ENCODE assay signal across 13 cellular contexts in the genomic region with DNA sequence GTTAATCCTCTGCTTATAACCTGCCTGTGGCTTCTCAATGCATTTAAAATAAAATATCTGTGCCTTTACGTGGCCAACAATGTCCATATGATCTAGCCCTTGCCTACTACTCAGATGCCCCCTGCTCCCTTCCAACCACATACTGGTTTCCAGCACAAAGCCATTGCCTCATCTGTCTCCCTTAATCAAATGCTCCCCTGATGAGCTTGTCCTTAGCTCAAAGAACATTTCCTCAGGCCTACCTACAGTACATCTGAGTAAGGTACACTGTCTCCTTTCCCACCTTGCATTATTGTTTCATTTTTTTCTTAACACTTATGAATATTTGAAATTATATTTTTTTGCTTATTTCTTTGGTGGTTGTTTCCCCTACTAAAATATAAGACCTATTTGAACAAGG. TPM values are rescaled to one million over a fixed set of nuclear protein-coding genes. Genes with fewer than 3 reads are reported as not detected.
DNase-seq lines count a peak whose midpoint lies in the region; ATAC-seq, FAIRE-seq and TF ChIP-seq lines count a peak whose summit lies in the region.
"Had no signal": no experiment of that assay in that cellular context is flagged by ENCODE, and none has a peak within 500 bp of the region (broad histone marks: within the 10 kb centered on the region; RNA-seq: fewer than 3 reads in every experiment).

No MANE protein-coding gene starts in this region.

- no peak overlapping the region for H2AK5ac ChIP-seq in H1 (ENCODE audit: low read depth, low read length)

- CTCF ChIA-PET in WTC11 (lab: Charles Lee), result interaction anchor here (1.5 kb wide), 1 partner anchor 18 kb away, joined by 4 read pairs; no protein-coding TSS in a partner anchor
- CTCF ChIA-PET in H1 (lab: Charles Lee; ENCODE audit: partially characterized antibody), result interaction anchor here (0.9 to 2.0 kb wide), 5 partner anchors 9 to 174 kb away, joined by 3 to 7 read pairs (median 4); no protein-coding TSS in a partner anchor

- no peak overlapping the region for H3K4ac ChIP-seq in H1 (replicated peaks; ENCODE audit: insufficient read length, low read depth, low read length)

- TF ChIP-seq CTCF in GM23338 (conservative IDR thresholded peaks at IDR 0.05; ENCODE audit: low read depth in 2 of 2) (no peak), WTC11 (IDR thresholded peaks at IDR 0.05) (no peak), H1 (IDR thresholded peaks at IDR 0.05; ENCODE audit: control extremely low read depth in 1 of 3, insufficient read depth in 1 of 3, low read depth in 1 of 3, low read length in 3 of 3) (no peak)

- TF ChIP-seq RAD21 in H1 (IDR thresholded peaks at IDR 0.05 in 1 of 2, conservative IDR thresholded peaks at IDR 0.05 in 1 of 2; ENCODE audit: low read depth in 2 of 2, low read length in 2 of 2), result no peak

- no peak overlapping the region for H2BK5ac ChIP-seq in H1 (ENCODE audit: low read depth, low read length)

- no peak overlapping the region for H3K14ac ChIP-seq in H1 (ENCODE audit: insufficient read length)

- no peak overlapping the region for H2BK12ac ChIP-seq in H1 (ENCODE audit: low read depth, low read length)

- no peak overlapping the region for H4K5ac ChIP-seq in H1 (ENCODE audit: insufficient read length, low read depth, low read length)

- no peak for FAIRE-seq in H1 (lab: Jason Lieb, UNC)
- FAIRE-seq: GM12892, GM18507 had no signal

- H4K20me1 ChIP-seq in GM23338 (replicated peaks; ENCODE audit: insufficient read depth), result no peaks in the 10 kb centered on the region
- H4K20me1 ChIP-seq in H1 (replicated peaks in 1 of 2; ENCODE audit: control insufficient read depth in 1 of 2, insufficient read depth in 2 of 2, low read length in 2 of 2), result no peaks in the 10 kb centered on the region
- H4K20me1 ChIP-seq: BLaER1 treated with 17β-estradiol and CSF1 and Interleukin-3, amounts not matched to agents 10 nM and 100 nM had no signal

- H3K27ac ChIP-seq in GM23338 (ENCODE audit: low read depth), result no peak overlapping the region
- no peak overlapping the region for H3K27ac ChIP-seq in H1 (ENCODE audit: low read depth, low read length)
- H3K27ac ChIP-seq: BLaER1 treated with 17β-estradiol and CSF1 and Interleukin-3, amounts not matched to agents 10 nM and 100 nM; KMS-11 had no signal

- H3K27ac Mint-ChIP-seq in GM23338 (no peak overlapping the region), WTC11 (peak overlapping the region; percentile 11; the same call in 1 of the 2 replicates)
- H3K27ac Mint-ChIP-seq: B cell; CD8-positive, alpha-beta T cell had no signal

- H3K4me3 Mint-ChIP-seq in GM23338 (no peak overlapping the region), WTC11 (no peak overlapping the region)
- H3K4me3 Mint-ChIP-seq: B cell; CD8-positive, alpha-beta T cell had no signal

- TF ChIP-seq EP300 in H1 (IDR thresholded peaks at IDR 0.05; ENCODE audit: borderline replicate concordance in 1 of 2, low read depth in 2 of 2, low read length in 2 of 2), result no peak

- no peaks in the 10 kb centered on the region for H3K27me3 ChIP-seq in GM23338 (ENCODE audit: insufficient read depth)
- no peaks in the 10 kb centered on the region for H3K27me3 ChIP-seq in H1 (replicated peaks in 1 of 4; ENCODE audit: control insufficient read depth in 3 of 4, extremely low read depth in 1 of 4, insufficient read depth in 3 of 4, low read length in 3 of 4)
- H3K27me3 ChIP-seq: BLaER1 treated with 17β-estradiol and CSF1 and Interleukin-3, amounts not matched to agents 10 nM and 100 nM had no signal

- no peak overlapping the region for H4K91ac ChIP-seq in H1 (replicated peaks; ENCODE audit: insufficient read length, low read length)

- H3K9me2 ChIP-seq in GM23338 (ENCODE audit: insufficient read depth), result no peaks in the 10 kb centered on the region

- no peak overlapping the region for H3K23ac ChIP-seq in H1 (ENCODE audit: insufficient read length)

- H3K36me3 ChIP-seq in GM23338 (ENCODE audit: insufficient read depth), result no peaks in the 10 kb centered on the region
- no peaks in the 10 kb centered on the region for H3K36me3 ChIP-seq in H1 (ENCODE audit: control insufficient read depth in 2 of 4, insufficient read depth in 4 of 4, low read length in 3 of 4)
- H3K36me3 ChIP-seq: BLaER1 treated with 17β-estradiol and CSF1 and Interleukin-3, amounts not matched to agents 10 nM and 100 nM had no signal

- no peaks in the 10 kb centered on the region for H3K23me2 ChIP-seq in H1 (ENCODE audit: low read depth, low read length)

- peak overlapping the region; percentile 61; the same call in 1 of the 2 replicates for H2BK15ac ChIP-seq in H1 (ENCODE audit: low read length)

- H3K27me3 Mint-ChIP-seq in GM23338 (ENCODE audit: insufficient read depth, low read depth, poor library complexity) (no peaks in the 10 kb centered on the region), WTC11 (ENCODE audit: low read depth) (no peaks in the 10 kb centered on the region)
- H3K27me3 Mint-ChIP-seq: B cell had no signal

- H3K56ac ChIP-seq in H1 (replicated peaks; ENCODE audit: insufficient read length, low read depth, low read length), result no peak overlapping the region

- no peak overlapping the region for H4K8ac ChIP-seq in H1 (ENCODE audit: extremely low read depth, insufficient read depth, low read length)

- H2BK20ac ChIP-seq in H1 (ENCODE audit: low read length), result no peak overlapping the region

- 77% methylated on average over 1 of the region's 1 CpG; no CpG with 5 or more reads in 1 of the 2 experiments for WGBS in H1 (ENCODE audit: extremely low coverage in 1 of 2, insufficient coverage in 1 of 2, insufficient read length in 1 of 2, insufficient replicate concordance in 2 of 2, low coverage in 1 of 2, low lambda C conversion rate in 2 of 2, missing lambda C conversion rate in 1 of 2), 2 experiments

- H2AFZ ChIP-seq in GM23338, result no peak overlapping the region
- H2AFZ ChIP-seq in H1 (ENCODE audit: low read length), result no peak overlapping the region

- no peak overlapping the region for H2BK120ac ChIP-seq in H1 (replicated peaks; ENCODE audit: low read depth, low read length)

- H3K4me2 ChIP-seq in GM23338 (no peak overlapping the region), H1 (ENCODE audit: insufficient read depth in 1 of 2, low read depth in 2 of 2, low read length in 2 of 2) (no peak overlapping the region)
- H3K4me2 ChIP-seq: BLaER1 treated with 17β-estradiol and CSF1 and Interleukin-3, amounts not matched to agents 10 nM and 100 nM; KMS-11 had no signal

- H3K36me3 Mint-ChIP-seq in GM23338 (ENCODE audit: low read depth) (no peaks in the 10 kb centered on the region), WTC11 (no peaks in the 10 kb centered on the region)
- H3K36me3 Mint-ChIP-seq: CD8-positive, alpha-beta T cell had no signal

- no peaks in the 10 kb centered on the region for H3K9me3 ChIP-seq in H1 (ENCODE audit: insufficient read depth in 2 of 2, low read depth in 1 of 2, low read length in 1 of 2)
- H3K9me3 ChIP-seq: BLaER1 treated with 17β-estradiol and CSF1 and Interleukin-3, amounts not matched to agents 10 nM and 100 nM had no signal

- no peaks in the 10 kb centered on the region for H3F3A ChIP-seq in GM23338 (replicated peaks; ENCODE audit: low read depth)

- peaks cover 28% of the 10 kb centered on the region; the same call in 2 of the 3 replicates for H3K4me1 Mint-ChIP-seq in GM23338
- H3K4me1 Mint-ChIP-seq in WTC11, result peaks cover 30% of the 10 kb centered on the region

- H3K4me3 ChIP-seq in GM23338 (no peak overlapping the region), H1 (ENCODE audit: extremely low read depth in 1 of 4, insufficient read depth in 2 of 4, low read depth in 3 of 4, low read length in 4 of 4) (no peak overlapping the region)
- H3K4me3 ChIP-seq: BLaER1 treated with 17β-estradiol and CSF1 and Interleukin-3, amounts not matched to agents 10 nM and 100 nM had no signal

- H3K9me3 Mint-ChIP-seq in GM23338 (no peaks in the 10 kb centered on the region), WTC11 (no peaks in the 10 kb centered on the region)
- H3K9me3 Mint-ChIP-seq: CD8-positive, alpha-beta T cell had no signal

- ATAC-seq in GM23338, result peak; percentile 50
- peak; percentile 47 for ATAC-seq in WTC11
- ATAC-seq in GM19455 (IDR thresholded peaks at IDR 0.05; ENCODE audit: unreplicated experiment), result no peak
- ATAC-seq in HG02870 (IDR thresholded peaks at IDR 0.05; ENCODE audit: unreplicated experiment), result no peak
- ATAC-seq: CD8-positive, alpha-beta T cell had no signal

- no peak overlapping the region for H3K9ac ChIP-seq in H1 (replicated peaks in 1 of 4; ENCODE audit: extremely low read depth in 1 of 4, low read depth in 3 of 4, low read length in 3 of 4)
- H3K9ac ChIP-seq: BLaER1 treated with 17β-estradiol and CSF1 and Interleukin-3, amounts not matched to agents 10 nM and 100 nM; KMS-11 had no signal

- POLR2A ChIA-PET in WTC11 (lab: Charles Lee) (no interaction called here), H1 (lab: Charles Lee; ENCODE audit: partially characterized antibody) (no interaction called here)

- H3K79me1 ChIP-seq in H1 (ENCODE audit: low read depth, low read length), result no peaks in the 10 kb centered on the region

- H3K79me2 ChIP-seq in GM23338 (replicated peaks; ENCODE audit: insufficient read depth) (no peaks in the 10 kb centered on the region), H1 (ENCODE audit: control insufficient read depth in 1 of 2, insufficient read depth in 2 of 2, low read length in 2 of 2) (no peaks in the 10 kb centered on the region)

- no peak overlapping the region for H3K18ac ChIP-seq in H1 (ENCODE audit: extremely low read depth, low read length)

- H3K4me1 ChIP-seq in GM23338 (ENCODE audit: insufficient read depth) (peaks cover 10% of the 10 kb centered on the region), H1 (replicated peaks in 1 of 4; ENCODE audit: control insufficient read depth in 3 of 4, insufficient read depth in 4 of 4, low read length in 3 of 4) (peaks cover 0 to 5% (median 3%) of the 10 kb centered on the region in 4 experiments; a peak in 2 of 7 replicates)

- DNase-seq in GM23338 (ENCODE audit: low spot score) (no peak), WTC11 (ENCODE audit: low spot score) (no peak), H1 (ENCODE audit: low read depth in 1 of 2, low spot score in 2 of 2) (no peak), RKO (ENCODE audit: low spot score) (no peak)
- DNase-seq: CD8-positive, alpha-beta T cell; HCEC 1CT had no signal

- TF ChIP-seq POLR2A in H1 (IDR thresholded peaks at IDR 0.05; ENCODE audit: control extremely low read depth in 1 of 2, low read depth in 2 of 2, low read length in 2 of 2), result no peak

RNA-seq across cellular contexts. Expression of gene TSC22D2, which starts 5.9 kb away (rescaled TPM):
- total RNA-seq in GM23338 (2014; rRNA removed; shearing (Covaris generic)), result 18.6 and 23.3 TPM in 2 replicates
- polyA plus RNA-seq in GM23338 (2016; fragmentation: Nextera tagmentation; extraction: Ambion mirVana) (33.8 and 34.2 TPM in 2 replicates), H1 (2011; rRNA removed) (3.4 and 3.6 TPM in 2 replicates)
- total RNA-seq in WTC11 (2021), result 20.1 to 24.0 TPM (median 21.1 TPM) in 3 replicates
- 25.8 and 27.6 TPM in 2 replicates for total RNA-seq in H1 (2021; fragmentation: NEBNext Ultra II Directional; extraction: Animal tissue kit (Norgen Biotek cat#: 25700))
- polyA plus RNA-seq in H1 (2011; cell fraction: cytosol; rRNA removed), result 4.0 TPM
- 8.6 TPM for polyA plus RNA-seq in H1 (2011; cell fraction: nucleus; rRNA removed)
- polyA plus RNA-seq in H1 (2012, experiment 1 of 2), result 12.4 to 18.6 TPM (median 14.0 TPM) in 4 replicates
- polyA plus RNA-seq in H1 (2012, experiment 2 of 2), result 3.9 TPM
- 15.7 TPM for polyA plus RNA-seq in H1 (2013, experiment 1 of 2)
- polyA plus RNA-seq in H1 (2013, experiment 2 of 2), result 13.9 TPM
- 12.9 and 14.9 TPM in 2 replicates for polyA minus RNA-seq in H1 (2011; rRNA and poly(A)+ RNA removed)
- polyA minus RNA-seq in H1 (2011; cell fraction: cytosol; rRNA and poly(A)+ RNA removed), result 15.6 TPM
- 42.9 TPM for polyA minus RNA-seq in H1 (2011; cell fraction: nucleus; rRNA and poly(A)+ RNA removed)

Comparison
In these comparisons a context has a peak if more than half of its experiments do, and no peak if none do; other contexts are left out.
1. ATAC-seq: peak in GM23338 (single experiment) and WTC11 (single experiment); none in GM19455 (single experiment) and HG02870 (single experiment).